Comparison of ENCODE assay signal across 12 cellular contexts in the genomic region with DNA sequence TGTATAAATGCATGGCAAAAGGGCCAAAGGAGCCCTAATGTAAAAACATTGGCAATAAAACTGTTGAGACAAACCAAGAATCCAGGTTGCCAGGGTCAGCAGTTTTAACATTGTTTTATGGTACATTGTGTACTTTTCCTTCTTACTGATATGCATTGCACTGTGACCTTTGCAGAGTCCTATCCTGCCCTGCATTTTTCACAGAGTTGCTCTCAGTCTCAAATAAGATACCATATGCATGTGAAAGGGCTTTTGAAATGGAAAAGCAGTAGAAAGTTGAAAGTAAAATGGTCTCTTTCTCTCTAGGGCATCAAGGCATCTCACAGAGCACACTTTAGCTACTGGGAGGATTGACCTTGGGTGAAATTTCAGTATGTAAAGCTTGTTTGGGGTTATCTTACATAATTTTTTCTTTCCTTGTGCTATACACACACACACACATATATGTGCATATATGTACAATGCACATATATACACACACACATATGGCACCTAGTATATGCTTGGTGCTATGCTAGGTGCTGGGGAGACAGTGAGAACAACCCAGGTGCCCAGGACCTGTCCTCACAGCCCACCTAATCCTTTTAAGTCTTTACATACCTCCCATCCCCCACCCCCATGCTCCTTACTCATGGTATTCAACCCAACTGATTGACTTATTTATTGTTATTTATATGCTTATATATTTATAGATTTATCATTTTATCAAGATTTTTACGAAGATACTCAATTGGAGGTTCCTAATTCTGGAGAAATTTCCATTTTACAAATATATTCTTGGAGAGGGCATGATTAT. TPM values are rescaled to one million over a fixed set of nuclear protein-coding genes. Genes with fewer than 3 reads are reported as not detected.
A peak's percentile ranks its signal among the peaks of the same experiment; 100 is the strongest.
DNase-seq lines count a peak whose midpoint lies in the region; ATAC-seq and TF ChIP-seq lines count a peak whose summit lies in the region.
"Had no signal": no experiment of that assay in that cellular context is flagged by ENCODE, and none has a peak within 500 bp of the region (broad histone marks: within the 10 kb centered on the region; RNA-seq: fewer than 3 reads in every experiment).

No MANE protein-coding gene starts in this region.

- ATAC-seq in activated B cell treated with CpG ODN at 0.5 μM for 24 hours (ENCODE audit: low read depth), result no peak
- ATAC-seq in left colon, result peak; percentile 41
- ATAC-seq in stimulated activated memory B cell treated with anti-CD40 and anti-IgM and Interleukin-4, amounts not matched to agents 10 μg/mL and 1 μg/mL and 100 μg/mL, for 72 hours, result no peak
- ATAC-seq in HG02759 (IDR thresholded peaks at IDR 0.05; ENCODE audit: unreplicated experiment), result no peak

- peaks cover 39% of the 10 kb centered on the region for H3K27me3 Mint-ChIP-seq in activated naive CD4-positive, alpha-beta T cell treated with anti-CD3 and anti-CD28 coated beads, Interleukin-2, amount 10 ng/mL, durations not matched to agents 7 days and 5 days
- peaks cover 27% of the 10 kb centered on the region for H3K27me3 Mint-ChIP-seq in activated B cell treated with CpG ODN at 0.5 μM for 24 hours
- peaks cover 36% of the 10 kb centered on the region for H3K27me3 Mint-ChIP-seq in stimulated activated memory B cell treated with anti-CD40 and anti-IgM and Interleukin-4, amounts not matched to agents 10 μg/mL and 1 μg/mL and 100 μg/mL, for 72 hours

- POLR2A ChIA-PET in activated B cell treated with CpG ODN at 0.5 μM for 24 hours (lab: Charles Lee), result no interaction called here

- no peak for TF ChIP-seq POLR2A in erythroblast (IDR thresholded peaks at IDR 0.05; ENCODE audit: low read length)

- H3K4me3 Mint-ChIP-seq in activated naive CD4-positive, alpha-beta T cell treated with anti-CD3 and anti-CD28 coated beads, Interleukin-2, amount 10 ng/mL, durations not matched to agents 7 days and 5 days, result peak overlapping the region; percentile 65
- H3K4me3 Mint-ChIP-seq in activated B cell treated with CpG ODN at 0.5 μM for 24 hours, result peak overlapping the region; percentile 74
- peak overlapping the region; percentile 77 for H3K4me3 Mint-ChIP-seq in stimulated activated memory B cell treated with anti-CD40 and anti-IgM and Interleukin-4, amounts not matched to agents 10 μg/mL and 1 μg/mL and 100 μg/mL, for 72 hours

- no peak overlapping the region for H3K27ac Mint-ChIP-seq in activated naive CD4-positive, alpha-beta T cell treated with anti-CD3 and anti-CD28 coated beads, Interleukin-2, amount 10 ng/mL, durations not matched to agents 7 days and 5 days
- H3K27ac Mint-ChIP-seq in activated B cell treated with CpG ODN at 0.5 μM for 24 hours, result no peak overlapping the region
- H3K27ac Mint-ChIP-seq in stimulated activated memory B cell treated with anti-CD40 and anti-IgM and Interleukin-4, amounts not matched to agents 10 μg/mL and 1 μg/mL and 100 μg/mL, for 72 hours, result no peak overlapping the region

- TF ChIP-seq CTCF in activated B cell treated with CpG ODN at 0.5 μM for 24 hours (IDR thresholded peaks at IDR 0.05), result no peak

- intact Hi-C loops in activated B cell treated with CpG ODN at 0.5 μM for 24 hours (cut with micrococcal nuclease), result loop anchor here (10.0 kb wide), 1 partner anchor 290 kb away; a partner anchor contains a TSS
- intact Hi-C loops in left colon (cut with DNase I, micrococcal nuclease), result no loop called here

- H3K4me1 Mint-ChIP-seq in activated naive CD4-positive, alpha-beta T cell treated with anti-CD3 and anti-CD28 coated beads, Interleukin-2, amount 10 ng/mL, durations not matched to agents 7 days and 5 days, result peaks cover 9% of the 10 kb centered on the region
- peaks cover 9% of the 10 kb centered on the region for H3K4me1 Mint-ChIP-seq in activated B cell treated with CpG ODN at 0.5 μM for 24 hours
- no peaks in the 10 kb centered on the region for H3K4me1 Mint-ChIP-seq in stimulated activated memory B cell treated with anti-CD40 and anti-IgM and Interleukin-4, amounts not matched to agents 10 μg/mL and 1 μg/mL and 100 μg/mL, for 72 hours

- DNase-seq in activated naive CD4-positive, alpha-beta T cell treated with anti-CD3 and anti-CD28 coated beads, Interleukin-2, amount 10 ng/mL, durations not matched to agents 7 days and 5 days, result no peak
- no peak for DNase-seq in activated naive CD4-positive, alpha-beta T cell treated with anti-CD3 and anti-CD28 coated beads, Interleukin-2, amount 50 U/mL, for 16 hours
- no peak for DNase-seq in activated B cell treated with CpG ODN at 0.5 μM for 24 hours
- DNase-seq in left colon, result peak in 1 of 2 donors; percentile 20
- DNase-seq in SHP77 (lab: John Stamatoyannopoulos, UW), result no peak
- no peak for DNase-seq in erythroblast (lab: John Stamatoyannopoulos, UW)
- DNase-seq: EL, NCI-H2171 treated with DMSO at 0.1 percent for 48 hours, spleen had no signal

- no peaks in the 10 kb centered on the region for H3K36me3 Mint-ChIP-seq in activated naive CD4-positive, alpha-beta T cell treated with anti-CD3 and anti-CD28 coated beads, Interleukin-2, amount 10 ng/mL, durations not matched to agents 7 days and 5 days
- no peaks in the 10 kb centered on the region for H3K36me3 Mint-ChIP-seq in activated B cell treated with CpG ODN at 0.5 μM for 24 hours (ENCODE audit: low read depth)
- no peaks in the 10 kb centered on the region for H3K36me3 Mint-ChIP-seq in stimulated activated memory B cell treated with anti-CD40 and anti-IgM and Interleukin-4, amounts not matched to agents 10 μg/mL and 1 μg/mL and 100 μg/mL, for 72 hours

- H3K9me3 Mint-ChIP-seq in activated naive CD4-positive, alpha-beta T cell treated with anti-CD3 and anti-CD28 coated beads, Interleukin-2, amount 10 ng/mL, durations not matched to agents 7 days and 5 days, result peaks cover 4% of the 10 kb centered on the region
- H3K9me3 Mint-ChIP-seq in activated B cell treated with CpG ODN at 0.5 μM for 24 hours, result peaks cover 19% of the 10 kb centered on the region
- peaks cover 20% of the 10 kb centered on the region for H3K9me3 Mint-ChIP-seq in stimulated activated memory B cell treated with anti-CD40 and anti-IgM and Interleukin-4, amounts not matched to agents 10 μg/mL and 1 μg/mL and 100 μg/mL, for 72 hours

- CTCF ChIA-PET in activated naive CD4-positive, alpha-beta T cell treated with anti-CD3 and anti-CD28 coated beads, Interleukin-2, amount 10 ng/mL, durations not matched to agents 7 days and 5 days (lab: Charles Lee), result no interaction called here
- CTCF ChIA-PET in activated B cell treated with CpG ODN at 0.5 μM for 24 hours (lab: Charles Lee), result no interaction called here

RNA-seq across cellular contexts. Expression of a gene that starts 1.2 kb away (rescaled TPM):
- total RNA-seq in activated B cell treated with CpG ODN at 0.5 μM for 24 hours, result 0.05 and 0.11 TPM in 2 replicates
- 10 to 100 TPM; 21.3 to 28.2 TPM for total RNA-seq in left colon
- total RNA-seq: T-helper 1 cell treated with Interleukin-12 subunit alpha and Interleukin-12 subunit beta and Interleukin-4 antibody, amounts not matched to agents 30 ng/mL and 1 ng/mL, for 36 hours had no signal

Comparison
In these comparisons a context has a peak if more than half of its experiments do, and no peak if none do; other contexts are left out.
1. RNA of a gene that starts 1.2 kb away (total RNA-seq): 21.3 to 28.2 TPM in left colon; 0.05 to 0.11 TPM in activated B cell treated with CpG ODN at 0.5 μM for 24 hours; every median in the first group is over 10 times any median in the second.
2. Peak in every context shown above with its lines, with median percentiles within 50 percentile points of each other: H3K4me3 Mint-ChIP-seq.